In genomic region chr4:128686032-128686465, GRCh38 we compare ENCODE assay signal across 1 cellular context.
TF ChIP-seq lines count a peak whose summit lies in the region.

No MANE protein-coding gene starts in this region.

TF ChIP-seq in K562, 482 proteins besides CTCF, POLR2A, EP300 and RAD21 (continued from another document):
- TF ChIP-seq, protein P1, sequence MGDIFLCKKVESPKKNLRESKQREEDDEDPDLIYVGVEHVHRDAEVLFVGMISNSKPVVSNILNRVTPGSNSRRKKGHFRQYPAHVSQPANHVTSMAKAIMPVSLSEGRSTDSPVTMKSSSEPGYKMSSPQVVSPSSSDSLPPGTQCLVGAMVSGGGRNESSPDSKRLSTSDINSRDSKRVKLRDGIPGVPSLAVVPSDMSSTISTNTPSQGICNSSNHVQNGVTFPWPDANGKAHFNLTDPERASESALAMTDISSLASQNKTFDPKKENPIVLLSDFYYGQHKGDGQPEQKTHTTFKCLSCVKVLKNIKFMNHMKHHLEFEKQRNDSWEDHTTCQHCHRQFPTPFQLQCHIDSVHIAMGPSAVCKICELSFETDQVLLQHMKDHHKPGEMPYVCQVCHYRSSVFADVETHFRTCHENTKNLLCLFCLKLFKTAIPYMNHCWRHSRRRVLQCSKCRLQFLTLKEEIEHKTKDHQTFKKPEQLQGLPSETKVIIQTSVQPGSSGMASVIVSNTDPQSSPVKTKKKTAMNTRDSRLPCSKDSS (IDR thresholded peaks at IDR 0.05; ENCODE audit: low read depth, partially characterized antibody): peak; percentile 86
- TF ChIP-seq PTTG1 (tag; IDR thresholded peaks at IDR 0.05; ENCODE audit: low read depth) (peak; percentile 85), TCF7L2 (IDR thresholded peaks at IDR 0.05; ENCODE audit: low read depth, low read length) (no peak), HDAC1 (IDR thresholded peaks at IDR 0.05) (0 out of 4 replicates have a peak, but pooled peaks of 1 of the 2 experiments have one; percentile 44), HDAC8 (tag; IDR thresholded peaks at IDR 0.05) (peak; percentile 67; the same call in 1 of the 2 replicates), ZNF354B (CRISPR knock-in tag; IDR thresholded peaks at IDR 0.05) (no peak), CBFA2T3 (IDR thresholded peaks at IDR 0.05) (peak; percentile 93), ARID3A (IDR thresholded peaks at IDR 0.05; ENCODE audit: borderline replicate concordance, low read depth, low read length) (no peak), KLF13 (tag; IDR thresholded peaks at IDR 0.05; ENCODE audit: borderline replicate concordance, low read depth) (peak; percentile 82; the same call in 1 of the 2 replicates), HDAC3 (IDR thresholded peaks at IDR 0.05; ENCODE audit: borderline replicate concordance, partially characterized antibody) (no peak), ZNF239 (CRISPR knock-in tag; IDR thresholded peaks at IDR 0.05) (peak; percentile 26; the same call in 1 of the 2 replicates), SRSF7 (optimal IDR thresholded peaks at IDR 0.05; ENCODE audit: low read depth, low read length) (no peak), NCOA1 (IDR thresholded peaks at IDR 0.05; ENCODE audit: low read depth) (no peak; the same call in 1 of the 2 replicates), KDM4B (IDR thresholded peaks at IDR 0.05; ENCODE audit: borderline replicate concordance in 2 of 2, low read depth in 1 of 2) (no peak), DIDO1 (tag; IDR thresholded peaks at IDR 0.05; ENCODE audit: low read depth) (peak; percentile 46; the same call in 1 of the 2 replicates), ZNF561 (CRISPR knock-in tag; conservative IDR thresholded peaks at IDR 0.05) (no peak), PRDM10 (IDR thresholded peaks at IDR 0.05; ENCODE audit: partially characterized antibody) (peak; percentile 53), KLF6 (CRISPR knock-in tag; IDR thresholded peaks at IDR 0.05; ENCODE audit: borderline replicate concordance) (peak; percentile 61; the same call in 1 of the 2 replicates), ATF7 (IDR thresholded peaks at IDR 0.05) (0 out of 2 replicates have a peak, but pooled peaks have one; percentile 26), TEAD1 (CRISPR knock-in tag; IDR thresholded peaks at IDR 0.05) (peak in 1 of 2 experiments; percentile 62; a peak in 1 of 4 replicates), NR2C1 (IDR thresholded peaks at IDR 0.05) (no peak), NR2C1 (tag; IDR thresholded peaks at IDR 0.05) (peak; percentile 73), TCF3 (CRISPR knock-in tag; IDR thresholded peaks at IDR 0.05) (peak; percentile 91), ZFP1 (CRISPR knock-in tag; IDR thresholded peaks at IDR 0.05) (0 out of 2 replicates have a peak, but pooled peaks have one; percentile 53), ZNF780A (CRISPR knock-in tag; IDR thresholded peaks at IDR 0.05) (peak; percentile 90; the same call in 1 of the 2 replicates), CREB3 (tag; conservative IDR thresholded peaks at IDR 0.05; ENCODE audit: low read depth) (peak; percentile 91), E2F5 (CRISPR knock-in tag; IDR thresholded peaks at IDR 0.05) (no peak), MECOM (CRISPR knock-in tag; IDR thresholded peaks at IDR 0.05) (peak; percentile 73), CEBPB (tag; IDR thresholded peaks at IDR 0.05) (peak; percentile 90), GTF2F1 (IDR thresholded peaks at IDR 0.05; ENCODE audit: low read depth, low read length) (no peak), SIN3B (IDR thresholded peaks at IDR 0.05; ENCODE audit: low read depth) (no peak), ZNF311 (CRISPR knock-in tag; IDR thresholded peaks at IDR 0.05) (peak; percentile 85; the same call in 1 of the 2 replicates), CGGBP1 (CRISPR knock-in tag; IDR thresholded peaks at IDR 0.05) (no peak), SETDB1 (IDR thresholded peaks at IDR 0.05; ENCODE audit: low read length) (no peak), TRIM24 (IDR thresholded peaks at IDR 0.05) (peak; percentile 98), EHMT2 (IDR thresholded peaks at IDR 0.05) (peak; percentile 62; the same call in 1 of the 2 replicates), MEF2D (tag; conservative IDR thresholded peaks at IDR 0.05; ENCODE audit: low read depth) (peak; percentile 75; the same call in 1 of the 2 replicates), NR1H2 (CRISPR knock-in tag; IDR thresholded peaks at IDR 0.05) (no peak), SOX6 (IDR thresholded peaks at IDR 0.05) (peak; percentile 94), HSF4 (CRISPR knock-in tag; IDR thresholded peaks at IDR 0.05; ENCODE audit: borderline replicate concordance) (peak; percentile 93), ZBTB26 (CRISPR knock-in tag; IDR thresholded peaks at IDR 0.05) (no peak), TRIM28 (IDR thresholded peaks at IDR 0.05) (peak; percentile 92), CREB3L1 (IDR thresholded peaks at IDR 0.05; ENCODE audit: borderline replicate concordance, low read depth) (peak; percentile 23; the same call in 1 of the 2 replicates), ZFP36 (IDR thresholded peaks at IDR 0.05; ENCODE audit: low read depth, low read length, partially characterized antibody) (peak; percentile 95), POLR2AphosphoS5 (IDR thresholded peaks at IDR 0.05; ENCODE audit: control insufficient read depth, insufficient read depth, low read depth, low read length) (peak; percentile 66; the same call in 1 of the 2 replicates)
